3 cellular contexts compared by ENCODE assay signal in the genomic region with DNA sequence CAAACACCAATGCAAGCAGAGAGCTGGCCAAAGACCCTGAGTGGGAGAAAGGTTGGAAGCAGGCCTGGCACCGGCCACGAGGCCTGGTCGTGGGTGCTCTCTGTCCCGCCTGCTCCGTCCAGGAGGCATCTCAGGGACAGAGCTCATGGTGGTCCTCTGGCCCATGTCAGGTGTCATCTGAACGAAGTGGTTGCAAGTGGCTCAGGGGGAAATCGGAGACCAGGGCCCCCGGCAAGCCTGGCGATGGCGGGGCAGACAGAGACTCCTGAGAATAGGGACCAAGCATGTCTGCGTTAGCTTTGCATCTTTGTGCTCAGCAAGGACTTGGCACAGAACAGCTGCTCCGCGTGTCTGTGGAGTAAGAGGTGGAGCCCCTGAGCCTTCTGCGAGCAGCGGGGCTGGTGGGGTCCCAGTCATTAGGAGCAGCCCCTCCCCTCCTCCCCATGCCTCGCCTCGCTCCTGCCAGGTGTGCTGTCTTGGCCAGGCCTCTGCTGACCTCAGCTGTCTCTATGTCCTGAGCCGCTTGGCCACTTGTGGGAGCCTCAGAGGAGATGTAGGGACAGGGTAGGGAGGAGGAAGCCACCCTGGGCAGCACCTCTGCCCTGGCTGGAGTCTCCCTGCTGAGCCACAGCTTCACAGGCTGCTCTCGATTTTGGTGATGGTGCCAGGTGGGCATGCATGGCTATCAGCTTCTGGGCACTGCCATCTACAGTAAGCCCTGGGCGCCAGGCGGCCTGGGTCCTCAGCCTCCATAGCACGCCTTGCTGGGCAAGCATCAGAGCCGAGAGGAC.
TF ChIP-seq lines count a peak whose summit lies in the region.

No MANE protein-coding gene starts in this region.

TF ChIP-seq in GM12891, 5 proteins besides CTCF, POLR2A, EP300 and RAD21:
- TF ChIP-seq SPI1 (IDR thresholded peaks at IDR 0.05; ENCODE audit: low read depth, low read length): no peak
- TF ChIP-seq POU2F2 (IDR thresholded peaks at IDR 0.05; ENCODE audit: low read depth, low read length): no peak
- no peak for TF ChIP-seq POLR2AphosphoS5 (IDR thresholded peaks at IDR 0.05; ENCODE audit: low read depth, low read length)
- no peak for TF ChIP-seq PAX5 (IDR thresholded peaks at IDR 0.05; ENCODE audit: insufficient read depth, low read length, severe bottlenecking)
- no peak for TF ChIP-seq TAF1 (IDR thresholded peaks at IDR 0.05; ENCODE audit: low read depth, low read length)

TF ChIP-seq in IMR-90, 13 proteins besides CTCF, POLR2A, EP300 and RAD21:
- TF ChIP-seq SMC3 (IDR thresholded peaks at IDR 0.05; ENCODE audit: low read depth, low read length): no peak
- no peak for TF ChIP-seq CEBPB (IDR thresholded peaks at IDR 0.05; ENCODE audit: low read depth, low read length)
- TF ChIP-seq RFX5 (IDR thresholded peaks at IDR 0.05; ENCODE audit: low read depth, low read length): no peak
- no peak for TF ChIP-seq MXI1 (IDR thresholded peaks at IDR 0.05; ENCODE audit: borderline replicate concordance, low read depth, low read length)
- TF ChIP-seq FOS (IDR thresholded peaks at IDR 0.05; ENCODE audit: low read depth, low read length): no peak
- no peak for TF ChIP-seq BHLHE40 (IDR thresholded peaks at IDR 0.05; ENCODE audit: low read depth, low read length)
- no peak for TF ChIP-seq MAZ (IDR thresholded peaks at IDR 0.05; ENCODE audit: borderline replicate concordance, low read depth, low read length)
- TF ChIP-seq MAFK (IDR thresholded peaks at IDR 0.05; ENCODE audit: low read depth, low read length): no peak
- TF ChIP-seq NFE2L2 (IDR thresholded peaks at IDR 0.05; ENCODE audit: low read depth, low read length): no peak
- TF ChIP-seq CHD1 (IDR thresholded peaks at IDR 0.05; ENCODE audit: low read depth, low read length): no peak
- TF ChIP-seq RCOR1 (IDR thresholded peaks at IDR 0.05; ENCODE audit: insufficient replicate concordance, low read length): no peak
- TF ChIP-seq, protein P1, sequence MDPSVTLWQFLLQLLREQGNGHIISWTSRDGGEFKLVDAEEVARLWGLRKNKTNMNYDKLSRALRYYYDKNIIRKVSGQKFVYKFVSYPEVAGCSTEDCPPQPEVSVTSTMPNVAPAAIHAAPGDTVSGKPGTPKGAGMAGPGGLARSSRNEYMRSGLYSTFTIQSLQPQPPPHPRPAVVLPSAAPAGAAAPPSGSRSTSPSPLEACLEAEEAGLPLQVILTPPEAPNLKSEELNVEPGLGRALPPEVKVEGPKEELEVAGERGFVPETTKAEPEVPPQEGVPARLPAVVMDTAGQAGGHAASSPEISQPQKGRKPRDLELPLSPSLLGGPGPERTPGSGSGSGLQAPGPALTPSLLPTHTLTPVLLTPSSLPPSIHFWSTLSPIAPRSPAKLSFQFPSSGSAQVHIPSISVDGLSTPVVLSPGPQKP (IDR thresholded peaks at IDR 0.05; ENCODE audit: borderline replicate concordance, low read depth, low read length): no peak
- TF ChIP-seq, protein P2, sequence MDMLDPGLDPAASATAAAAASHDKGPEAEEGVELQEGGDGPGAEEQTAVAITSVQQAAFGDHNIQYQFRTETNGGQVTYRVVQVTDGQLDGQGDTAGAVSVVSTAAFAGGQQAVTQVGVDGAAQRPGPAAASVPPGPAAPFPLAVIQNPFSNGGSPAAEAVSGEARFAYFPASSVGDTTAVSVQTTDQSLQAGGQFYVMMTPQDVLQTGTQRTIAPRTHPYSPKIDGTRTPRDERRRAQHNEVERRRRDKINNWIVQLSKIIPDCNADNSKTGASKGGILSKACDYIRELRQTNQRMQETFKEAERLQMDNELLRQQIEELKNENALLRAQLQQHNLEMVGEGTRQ (IDR thresholded peaks at IDR 0.05; ENCODE audit: low read depth, low read length): no peak

TF ChIP-seq in H1, 55 proteins besides CTCF, POLR2A, EP300 and RAD21:
- no peak for TF ChIP-seq RFX5 (IDR thresholded peaks at IDR 0.05; ENCODE audit: borderline replicate concordance, low read depth, low read length)
